ENCODE assay signal across 1 cellular context in genomic region chr19:57278481-57278880, GRCh38.
TF ChIP-seq lines count a peak whose summit lies in the region.

No MANE protein-coding gene starts in this region.

TF ChIP-seq in SK-N-SH, 30 proteins besides CTCF, POLR2A, EP300 and RAD21:
- peak; percentile 35; the same call in 1 of the 2 replicates for TF ChIP-seq TCF12 (IDR thresholded peaks at IDR 0.05)
